21 cellular contexts compared by ENCODE assay signal in the genomic region with DNA sequence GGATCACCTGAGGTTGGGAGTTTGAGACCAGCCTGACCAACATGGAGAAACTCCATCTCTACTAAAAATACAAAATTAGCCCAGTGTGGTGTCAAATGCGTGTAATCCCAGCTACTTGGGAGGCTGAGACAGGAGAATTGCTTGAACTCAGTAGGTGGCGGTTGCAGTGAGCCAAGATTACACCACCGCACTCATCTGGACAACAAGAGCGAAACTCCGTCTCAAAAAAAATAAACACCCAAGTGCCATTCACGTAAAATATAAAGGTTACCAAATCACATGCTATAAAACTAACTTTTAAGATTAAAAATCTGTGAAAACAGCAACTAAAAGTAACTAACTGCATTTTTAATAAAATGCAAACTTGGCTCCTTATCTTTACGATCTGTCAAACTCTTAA.
"Had no signal": no experiment of that assay in that cellular context is flagged by ENCODE, and none has a peak within 500 bp of the region (broad histone marks: within the 10 kb centered on the region; RNA-seq: fewer than 3 reads in every experiment).

No MANE protein-coding gene starts in this region.

- ATAC-seq: esophagus mucosa; gastrocnemius medialis; heart right ventricle; left lobe of liver; naive thymus-derived CD4-positive, alpha-beta T cell; stimulated activated naive B cell treated with anti-CD40 and anti-IgM and Interleukin-4, amounts not matched to agents 10 μg/mL and 1 μg/mL and 100 μg/mL, for 72 hours had no signal

- H3K9me3 ChIP-seq: gastrocnemius medialis, heart right ventricle, neutrophil, ovary, right atrium auricular region, sigmoid colon, stomach, thoracic aorta had no signal

- H3K27ac ChIP-seq: gastrocnemius medialis, heart right ventricle, neutrophil, ovary, right atrium auricular region, sigmoid colon, skin epidermis, stomach, thoracic aorta had no signal

- H3K27ac Mint-ChIP-seq: nephron progenitor cell; stimulated activated naive B cell treated with anti-CD40 and anti-IgM and Interleukin-4, amounts not matched to agents 10 μg/mL and 1 μg/mL and 100 μg/mL, for 72 hours; type B pancreatic cell had no signal

- H3K4me3 ChIP-seq: gastrocnemius medialis, heart right ventricle, ovary, right atrium auricular region, sigmoid colon, skin epidermis, stomach, thoracic aorta had no signal

- H3K4me1 Mint-ChIP-seq: nephron progenitor cell had no signal

- H3K4me3 Mint-ChIP-seq: nephron progenitor cell; stimulated activated naive B cell treated with anti-CD40 and anti-IgM and Interleukin-4, amounts not matched to agents 10 μg/mL and 1 μg/mL and 100 μg/mL, for 72 hours; type B pancreatic cell had no signal

- H3K27me3 ChIP-seq: gastrocnemius medialis, heart right ventricle, neutrophil, ovary, right atrium auricular region, sigmoid colon, stomach had no signal

- H3K27me3 Mint-ChIP-seq: naive thymus-derived CD4-positive, alpha-beta T cell; stimulated activated naive B cell treated with anti-CD40 and anti-IgM and Interleukin-4, amounts not matched to agents 10 μg/mL and 1 μg/mL and 100 μg/mL, for 72 hours; type B pancreatic cell had no signal

- H3K4me1 ChIP-seq: gastrocnemius medialis, heart right ventricle, right atrium auricular region, sigmoid colon, stomach had no signal

- DNase-seq: effector memory CD4-positive, alpha-beta T cell; gastrocnemius medialis; heart right ventricle; hypothalamus; mammary epithelial cell; naive thymus-derived CD4-positive, alpha-beta T cell; nephron progenitor cell; ovary; sigmoid colon; stimulated activated CD4-positive, alpha-beta T cell treated with anti-CD3 and anti-CD28 coated beads, Interleukin-2, amount 100 ng/mL, for 24 hours; stimulated activated CD4-positive, alpha-beta T cell treated with anti-CD3 and anti-CD28 coated beads, Interleukin-4, amount 100 ng/mL, for 4 hours; stimulated activated naive B cell treated with anti-CD40 and anti-IgM and Interleukin-4, amounts not matched to agents 10 μg/mL and 1 μg/mL and 100 μg/mL, for 72 hours; stomach; substantia nigra had no signal

- H3K36me3 ChIP-seq: gastrocnemius medialis, ovary, right atrium auricular region, sigmoid colon, thoracic aorta had no signal
